23 cellular contexts compared by ENCODE assay signal in the genomic region with DNA sequence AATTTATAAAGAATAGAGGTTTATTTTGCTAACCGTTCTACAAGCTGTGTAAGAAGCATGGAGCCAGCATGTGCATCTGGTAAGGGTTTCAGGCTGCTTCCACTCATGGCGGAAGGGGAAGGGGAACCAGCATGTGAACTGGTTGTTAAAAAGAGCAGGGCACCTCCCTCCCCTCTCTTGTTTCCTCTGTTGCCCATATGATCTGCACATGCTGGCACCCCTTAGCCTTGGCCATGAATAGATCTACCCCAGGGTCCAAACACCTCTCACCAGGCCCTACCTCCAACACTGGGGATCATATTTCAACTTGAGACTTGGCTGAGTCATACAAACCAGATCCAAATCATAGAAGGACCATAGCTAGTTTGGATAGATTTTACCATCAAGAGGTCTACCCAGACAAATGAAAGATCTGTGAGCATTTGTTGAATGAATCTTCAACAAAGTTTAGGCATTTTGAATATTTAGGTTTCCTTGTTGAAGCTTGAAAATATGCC. TPM values are rescaled to one million over a fixed set of nuclear protein-coding genes. Genes with fewer than 3 reads are reported as not detected.
DNase-seq lines count a peak whose midpoint lies in the region; FAIRE-seq and TF ChIP-seq lines count a peak whose summit lies in the region.
"Had no signal": no experiment of that assay in that cellular context is flagged by ENCODE, and none has a peak within 500 bp of the region (broad histone marks: within the 10 kb centered on the region; RNA-seq: fewer than 3 reads in every experiment).

No MANE protein-coding gene starts in this region.

- no peak overlapping the region for H3K9ac ChIP-seq in mammary epithelial cell (ENCODE audit: insufficient read depth, low read length)
- H3K9ac ChIP-seq: BLaER1 had no signal

- H3K27ac ChIP-seq in mammary epithelial cell (ENCODE audit: insufficient read depth, low read depth, low read length) (no peak overlapping the region), small intestine (ENCODE audit: low read depth in 1 of 2, low read length in 1 of 2) (no peak overlapping the region)
- H3K27ac ChIP-seq: BLaER1 had no signal

- intact Hi-C loops in mammary epithelial cell (cut with micrococcal nuclease): no loop called here

- H3K79me2 ChIP-seq in mammary epithelial cell (ENCODE audit: insufficient read depth, low read length): no peaks in the 10 kb centered on the region

- in situ Hi-C loops in mammary epithelial cell (cut with MboI; ENCODE audit: low sequenced_read_pairs in 2 of 2): no loop called here

- no peaks in the 10 kb centered on the region for H3K36me3 ChIP-seq in mammary epithelial cell (ENCODE audit: insufficient read depth, low read length)
- no peaks in the 10 kb centered on the region for H3K36me3 ChIP-seq in small intestine (ENCODE audit: control insufficient read depth in 2 of 2, insufficient read depth in 2 of 2, low read length in 2 of 2)
- H3K36me3 ChIP-seq: BLaER1 had no signal

- peak overlapping the region; percentile 40 for H2AFZ ChIP-seq in mammary epithelial cell (ENCODE audit: low read depth, low read length)

- no TSS peak for BruUV-seq in mammary epithelial cell (replicated peaks; lab: Mats Ljungman, UMichigan)

- no peak overlapping the region for H3K4me3 ChIP-seq in mammary epithelial cell (replicated peaks in 1 of 3; ENCODE audit: insufficient read depth in 1 of 3, low read depth in 2 of 3, low read length in 3 of 3)
- no peak overlapping the region for H3K4me3 ChIP-seq in small intestine (ENCODE audit: low read depth in 1 of 2, low read length in 2 of 2)
- H3K4me3 ChIP-seq: BLaER1, K562 had no signal

- peaks cover 16% of the 10 kb centered on the region for H3K4me1 ChIP-seq in mammary epithelial cell (ENCODE audit: insufficient read depth, low read length)
- no peaks in the 10 kb centered on the region for H3K4me1 ChIP-seq in small intestine (ENCODE audit: control insufficient read depth in 2 of 2, insufficient read depth in 1 of 2, low read depth in 1 of 2, low read length in 1 of 2)
- H3K4me1 ChIP-seq: BLaER1 had no signal

- WGBS in mammary epithelial cell (ENCODE audit: low coverage, missing lambda C conversion rate): 100% methylated on average over 2 of the region's 2 CpGs
- WGBS in small intestine, 3 donors: 95 to 98% (median 96%) methylated on average over 2 of the region's 2 CpGs

- dilution Hi-C loops in mammary epithelial cell (cut with HindIII; ENCODE audit: low sequenced_read_pairs): no loop called here

- FAIRE-seq in small intestine (lab: Jason Lieb, UNC): no peak
- FAIRE-seq: G401.6, GM12892, H1, K562 had no signal

- H3K27me3 ChIP-seq in mammary epithelial cell (ENCODE audit: insufficient read depth, low read length): no peaks in the 10 kb centered on the region
- H3K27me3 ChIP-seq in small intestine (ENCODE audit: control insufficient read depth in 2 of 2, insufficient read depth in 2 of 2, low read length in 2 of 2): no peaks in the 10 kb centered on the region
- H3K27me3 ChIP-seq: BLaER1 had no signal

- DNase-seq in ELR (ENCODE audit: low read depth): peak; percentile 30
- DNase-seq in HT1080 (ENCODE audit: low read depth): peak; percentile 74
- DNase-seq in mammary epithelial cell: no peak
- peak; percentile 28 for DNase-seq in iris pigment epithelial cell (ENCODE audit: low read depth)
- no peak for DNase-seq in small intestine
- no peak for DNase-seq in inferior parietal cortex (ENCODE audit: extremely low spot score)
- DNase-seq in stimulated activated naive CD4-positive, alpha-beta T cell treated with Interleukin-2 at 50 U/mL for 16 hours (lab: John Stamatoyannopoulos, UW): no peak
- DNase-seq: ACHN; CD4-positive, alpha-beta T cell; COR-L47; DND-41; NCI-H1092; NCI-H1436; NCI-H187 treated with DMSO at 0.1 percent for 48 hours; NCI-H2107; NCI-H2227 treated with DMSO at 0.1 percent for 48 hours; NCI-H510A; NK-92 treated with Interleukin-12 subunit alpha and Interleukin-12 subunit beta, amount 100 ng/mL, for 24 hours had no signal

- no peaks in the 10 kb centered on the region for H4K20me1 ChIP-seq in mammary epithelial cell (ENCODE audit: insufficient read depth, low read length)
- H4K20me1 ChIP-seq: BLaER1 had no signal

- no peak overlapping the region for H3K4me2 ChIP-seq in mammary epithelial cell (ENCODE audit: insufficient read depth, low read depth, low read length)
- H3K4me2 ChIP-seq: BLaER1 had no signal

- TF ChIP-seq CTCF in mammary epithelial cell (conservative IDR thresholded peaks at IDR 0.05 in 1 of 2, IDR thresholded peaks at IDR 0.05 in 1 of 2; ENCODE audit: extremely low read depth in 1 of 2, insufficient read depth in 1 of 2, low read depth in 1 of 2, low read length in 2 of 2): no peak

- CTCF ChIA-PET in mammary epithelial cell (lab: Charles Lee; ENCODE audit: low non-redundant PET): no interaction called here

- H3K9me3 ChIP-seq in mammary epithelial cell (replicated peaks; ENCODE audit: insufficient read depth, low read length) (peaks cover 21% of the 10 kb centered on the region), small intestine (ENCODE audit: control insufficient read depth, low read depth) (no peaks in the 10 kb centered on the region)

RNA-seq across cellular contexts. Expression of gene NRP1, which starts 36.0 kb away (rescaled TPM):
- total RNA-seq in HT1080 (2014; rRNA removed; shearing (Covaris generic)): 219 and 281 TPM in 2 replicates
- polyA plus RNA-seq in HT1080 (2015; cell fraction: cytosol; rRNA removed): 136 and 183 TPM in 2 replicates
- 744 and 771 TPM in 2 replicates for polyA plus RNA-seq in HT1080 (2015; cell fraction: nucleus; rRNA removed)
- 100 to 1,000 TPM in 1 of 2 donors, 10 to 100 TPM in 1; 40.2 to 226 TPM for total RNA-seq in mammary epithelial cell
- polyA plus RNA-seq in mammary epithelial cell (81.4 TPM), small intestine (10 to 100 TPM in 1 of 3 donors, 1 to 10 TPM in 2; 2.5 to 22.0 (median 3.0) TPM)
- 253 TPM for polyA minus RNA-seq in mammary epithelial cell

Comparison
In these comparisons a context has a peak if more than half of its experiments do, and no peak if none do; other contexts are left out.
1. DNase-seq: peak in ELR (single experiment), HT1080 (single experiment) and iris pigment epithelial cell (single experiment); none in mammary epithelial cell (single experiment), small intestine (single experiment), inferior parietal cortex (single experiment) and stimulated activated naive CD4-positive, alpha-beta T cell treated with Interleukin-2 at 50 U/mL for 16 hours (single experiment).